22 cellular contexts compared by ENCODE assay signal in genomic region chr6:136149311-136149710, GRCh38.
A peak's percentile ranks its signal among the peaks of the same experiment; 100 is the strongest.
DNase-seq lines count a peak whose midpoint lies in the region; ATAC-seq and TF ChIP-seq lines count a peak whose summit lies in the region.
"Had no signal": no experiment of that assay in that cellular context is flagged by ENCODE, and none has a peak within 500 bp of the region (broad histone marks: within the 10 kb centered on the region; RNA-seq: fewer than 3 reads in every experiment).

No MANE protein-coding gene starts in this region.

- H3K4me3 Mint-ChIP-seq in HFFc6 (no peak overlapping the region), chondrocyte (ENCODE audit: unreplicated experiment) (no peak overlapping the region)
- H3K4me3 Mint-ChIP-seq: CD8-positive, alpha-beta memory T cell; GM23338 had no signal

- TF ChIP-seq CTCF in HFFc6 (IDR thresholded peaks at IDR 0.05) = no peak
- no peak for TF ChIP-seq CTCF in foreskin fibroblast (IDR thresholded peaks at IDR 0.05; ENCODE audit: low read depth, low read length)
- TF ChIP-seq CTCF in chondrocyte (IDR thresholded peaks at IDR 0.05) = no peak

- no peak overlapping the region for H3K4me3 ChIP-seq in foreskin fibroblast (ENCODE audit: low read depth in 1 of 2, low read length in 2 of 2)
- H3K4me3 ChIP-seq: GM23338, HAP-1 had no signal

- H3K36me3 Mint-ChIP-seq in HFFc6 (ENCODE audit: low read depth) = peaks cover 13% of the 10 kb centered on the region; the same call in 1 of the 2 replicates
- no peaks in the 10 kb centered on the region for H3K36me3 Mint-ChIP-seq in chondrocyte (ENCODE audit: low read depth)
- H3K36me3 Mint-ChIP-seq: CD8-positive, alpha-beta memory T cell had no signal

- DNase-seq in EH (ENCODE audit: low read depth) (peak; percentile 49), HFFc6 (peak; percentile 3), foreskin fibroblast (peak; percentile 14 to 36), NCI-H2029 (lab: John Stamatoyannopoulos, UW) (no peak), NOMO-1 treated with dmso at 0.1 percent for 144 hours (lab: John Stamatoyannopoulos, UW; ENCODE audit: unreplicated experiment) (no peak), chondrocyte (ENCODE audit: low spot score) (no peak)
- DNase-seq: AML-193; CD8-positive, alpha-beta memory T cell; KBM-7; MM.1S; NCI-H1048; NCI-H1436; NCI-H187 treated with DMSO at 0.1 percent for 48 hours; NCI-H2227 treated with DMSO at 0.1 percent for 48 hours; NCI-H510A; NCI-H748 treated with DMSO at 0.1 percent for 48 hours; SIG-M5 had no signal

- H3K4me1 Mint-ChIP-seq in HFFc6 (ENCODE audit: low read depth) = peaks cover 13% of the 10 kb centered on the region
- H3K4me1 Mint-ChIP-seq in chondrocyte (ENCODE audit: low read depth) = no peaks in the 10 kb centered on the region
- H3K4me1 Mint-ChIP-seq: CD8-positive, alpha-beta memory T cell; GM23338 had no signal

- H3K27me3 Mint-ChIP-seq in HFFc6 (ENCODE audit: insufficient read depth) (peaks cover 1% of the 10 kb centered on the region; the same call in 1 of the 2 replicates), chondrocyte (ENCODE audit: low read depth) (no peaks in the 10 kb centered on the region)

- no peak overlapping the region for H3K27ac Mint-ChIP-seq in HFFc6
- no peak overlapping the region for H3K27ac Mint-ChIP-seq in chondrocyte (ENCODE audit: unreplicated experiment)
- H3K27ac Mint-ChIP-seq: CD8-positive, alpha-beta memory T cell; GM23338 had no signal

- ATAC-seq in HG02571 (IDR thresholded peaks at IDR 0.05; ENCODE audit: unreplicated experiment) = no peak
- ATAC-seq: Panc1, SK-N-SH treated with all-trans-retinoic acid at 6 μM for 48 hours had no signal

- H3K9me3 Mint-ChIP-seq in HFFc6 = no peaks in the 10 kb centered on the region
- no peaks in the 10 kb centered on the region for H3K9me3 Mint-ChIP-seq in chondrocyte (ENCODE audit: low read depth)
- H3K9me3 Mint-ChIP-seq: CD8-positive, alpha-beta memory T cell; GM23338 had no signal

Comparison
In these comparisons a context has a peak if more than half of its experiments do, and no peak if none do; other contexts are left out.
1. DNase-seq: peak in EH (single experiment), HFFc6 (single experiment) and foreskin fibroblast (2 of 2); none in NCI-H2029 (single experiment), NOMO-1 treated with dmso at 0.1 percent for 144 hours (single experiment) and chondrocyte (single experiment).